18 cellular contexts compared by ENCODE assay signal in genomic region chr5:78819166-78819565, GRCh38.
"Had no signal": no experiment of that assay in that cellular context is flagged by ENCODE, and none has a peak within 500 bp of the region (broad histone marks: within the 10 kb centered on the region; RNA-seq: fewer than 3 reads in every experiment).

No MANE protein-coding gene starts in this region.

- H3K4me3 Mint-ChIP-seq: activated B cell treated with CpG ODN at 0.5 μM for 24 hours; activated naive CD8-positive, alpha-beta T cell treated with anti-CD3 and anti-CD28 coated beads for 36 hours; stimulated activated naive CD8-positive, alpha-beta T cell treated with anti-CD3 and anti-CD28 coated beads, Interleukin-15, Interleukin-2, amounts not matched to agents 100 ng/mL and 50 ng/mL, for 24 hours; T-helper 1 cell treated with Interleukin-12 subunit alpha and Interleukin-12 subunit beta and Interleukin-4 antibody, amounts not matched to agents 30 μg/mL and 1 μg/mL, for 36 hours had no signal

- H3K27me3 Mint-ChIP-seq: activated B cell treated with CpG ODN at 0.5 μM for 24 hours; activated naive CD8-positive, alpha-beta T cell treated with anti-CD3 and anti-CD28 coated beads for 36 hours; stimulated activated naive CD8-positive, alpha-beta T cell treated with anti-CD3 and anti-CD28 coated beads, Interleukin-15, Interleukin-2, amounts not matched to agents 100 ng/mL and 50 ng/mL, for 24 hours had no signal

- H3K27ac ChIP-seq: left ventricle myocardium inferior, psoas muscle, right atrium auricular region had no signal

- H3K27me3 ChIP-seq: right atrium auricular region, tibial nerve had no signal

- H3K9me3 ChIP-seq: psoas muscle, right atrium auricular region, tibial nerve had no signal

- H3K4me1 Mint-ChIP-seq: activated naive CD8-positive, alpha-beta T cell treated with anti-CD3 and anti-CD28 coated beads for 36 hours had no signal

- H3K36me3 ChIP-seq: left ventricle myocardium inferior, right atrium auricular region had no signal

- ATAC-seq: esophagus mucosa, psoas muscle had no signal

- H3K9me3 Mint-ChIP-seq: activated B cell treated with CpG ODN at 0.5 μM for 24 hours; activated naive CD8-positive, alpha-beta T cell treated with anti-CD3 and anti-CD28 coated beads for 36 hours; stimulated activated naive CD8-positive, alpha-beta T cell treated with anti-CD3 and anti-CD28 coated beads, Interleukin-15, Interleukin-2, amounts not matched to agents 100 ng/mL and 50 ng/mL, for 24 hours; T-helper 1 cell treated with Interleukin-12 subunit alpha and Interleukin-12 subunit beta and Interleukin-4 antibody, amounts not matched to agents 30 μg/mL and 1 μg/mL, for 36 hours had no signal

- H3K27ac Mint-ChIP-seq: activated B cell treated with CpG ODN at 0.5 μM for 24 hours; activated naive CD8-positive, alpha-beta T cell treated with anti-CD3 and anti-CD28 coated beads for 36 hours; stimulated activated naive CD8-positive, alpha-beta T cell treated with anti-CD3 and anti-CD28 coated beads, Interleukin-15, Interleukin-2, amounts not matched to agents 100 ng/mL and 50 ng/mL, for 24 hours; T-helper 1 cell treated with Interleukin-12 subunit alpha and Interleukin-12 subunit beta and Interleukin-4 antibody, amounts not matched to agents 30 μg/mL and 1 μg/mL, for 36 hours had no signal

- H3K4me3 ChIP-seq: left ventricle myocardium inferior, psoas muscle, right atrium auricular region, tibial nerve had no signal

- DNase-seq: activated B cell treated with CpG ODN at 0.5 μM for 24 hours; activated CD4-positive, alpha-beta T cell treated with anti-CD3 and anti-CD28 coated beads for 4 hours; activated CD4-positive, alpha-beta T cell treated with anti-CD3 and anti-CD28 coated beads, Interleukin-2, amount 50 U/mL, for 48 hours; activated CD8-positive, alpha-beta memory T cell treated with anti-CD3 and anti-CD28 coated beads, Interleukin-2, amount 50 U/mL, for 48 hours; activated naive CD4-positive, alpha-beta T cell treated with Interleukin-2 at 50 U/mL for 16 hours; activated naive CD8-positive, alpha-beta T cell treated with anti-CD3 and anti-CD28 coated beads for 36 hours; activated T-cell treated with anti-CD3 and anti-CD28 coated beads, Interleukin-2, amount 50 U/mL, for 48 hours; amniotic stem cell; effector memory CD4-positive, alpha-beta T cell; left ventricle myocardium inferior; psoas muscle; stimulated activated CD4-positive, alpha-beta T cell treated with anti-CD3 and anti-CD28 coated beads, Interleukin-1b, Interleukin-23, amount 100 ng/mL, for 48 hours; T1000 had no signal

- H3K4me1 ChIP-seq: left ventricle myocardium inferior, psoas muscle, right atrium auricular region had no signal
